ENCODE assay signal across 1 cellular context in the genomic region with DNA sequence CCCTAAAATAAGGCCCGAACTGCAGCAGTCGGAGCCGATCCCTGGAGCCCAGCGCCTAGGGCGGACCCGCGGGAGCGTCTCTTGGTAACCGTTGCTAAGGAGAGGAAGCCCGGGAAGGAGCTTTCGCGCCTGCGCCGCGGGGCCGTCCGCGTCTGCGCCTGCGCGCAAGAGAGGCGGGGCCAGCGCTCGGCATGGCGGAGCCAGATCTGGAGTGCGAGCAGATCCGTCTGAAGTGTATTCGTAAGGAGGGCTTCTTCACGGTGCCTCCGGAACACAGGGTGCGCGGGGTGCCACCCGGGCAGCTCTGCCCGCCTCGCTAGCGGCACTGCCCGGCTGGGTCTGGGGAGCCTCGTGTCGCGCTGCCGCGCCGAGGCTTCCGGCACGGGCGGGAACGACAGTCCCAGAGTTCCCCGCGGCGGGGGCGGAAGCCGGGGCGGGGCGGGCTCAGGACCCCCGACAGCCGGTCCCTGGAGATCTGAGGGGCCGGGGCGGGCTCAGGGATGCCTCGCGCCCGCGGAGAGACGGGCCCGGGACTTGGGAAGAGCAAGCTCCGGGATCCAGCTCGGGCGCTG.
TF ChIP-seq lines count a peak whose summit lies in the region.

A gene with protein sequence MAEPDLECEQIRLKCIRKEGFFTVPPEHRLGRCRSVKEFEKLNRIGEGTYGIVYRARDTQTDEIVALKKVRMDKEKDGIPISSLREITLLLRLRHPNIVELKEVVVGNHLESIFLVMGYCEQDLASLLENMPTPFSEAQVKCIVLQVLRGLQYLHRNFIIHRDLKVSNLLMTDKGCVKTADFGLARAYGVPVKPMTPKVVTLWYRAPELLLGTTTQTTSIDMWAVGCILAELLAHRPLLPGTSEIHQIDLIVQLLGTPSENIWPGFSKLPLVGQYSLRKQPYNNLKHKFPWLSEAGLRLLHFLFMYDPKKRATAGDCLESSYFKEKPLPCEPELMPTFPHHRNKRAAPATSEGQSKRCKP (plus strand): TSS at position 170 of the 572 bp plus-strand sequence. CDS start 22 bp downstream, at position 192.

TF ChIP-seq in K562, 482 proteins besides CTCF, POLR2A, EP300 and RAD21 (continued from another document and continues in another):
- peak; percentile 74 for TF ChIP-seq BHLHE40 (IDR thresholded peaks at IDR 0.05; ENCODE audit: low read length)
- no peak for TF ChIP-seq SIX5 (IDR thresholded peaks at IDR 0.05; ENCODE audit: borderline replicate concordance in 1 of 2, insufficient read depth in 1 of 2, low read depth in 1 of 2, low read length in 2 of 2)
- no peak for TF ChIP-seq DNMT1 (IDR thresholded peaks at IDR 0.05)
- TF ChIP-seq CCNT2 (IDR thresholded peaks at IDR 0.05; ENCODE audit: borderline replicate concordance, extremely low read depth, insufficient read length, low read depth, low read length): no peak
- no peak for TF ChIP-seq IRF2 (CRISPR knock-in tag; IDR thresholded peaks at IDR 0.05)
- no peak for TF ChIP-seq FOXJ2 (tag; IDR thresholded peaks at IDR 0.05)
- no peak for TF ChIP-seq GTF2A2 (tag; IDR thresholded peaks at IDR 0.05)
- no peak for TF ChIP-seq SLC30A9 (CRISPR knock-in tag; IDR thresholded peaks at IDR 0.05)
- no peak for TF ChIP-seq CREBBP (IDR thresholded peaks at IDR 0.05; ENCODE audit: low read depth, low read length)
- TF ChIP-seq, protein P1, sequence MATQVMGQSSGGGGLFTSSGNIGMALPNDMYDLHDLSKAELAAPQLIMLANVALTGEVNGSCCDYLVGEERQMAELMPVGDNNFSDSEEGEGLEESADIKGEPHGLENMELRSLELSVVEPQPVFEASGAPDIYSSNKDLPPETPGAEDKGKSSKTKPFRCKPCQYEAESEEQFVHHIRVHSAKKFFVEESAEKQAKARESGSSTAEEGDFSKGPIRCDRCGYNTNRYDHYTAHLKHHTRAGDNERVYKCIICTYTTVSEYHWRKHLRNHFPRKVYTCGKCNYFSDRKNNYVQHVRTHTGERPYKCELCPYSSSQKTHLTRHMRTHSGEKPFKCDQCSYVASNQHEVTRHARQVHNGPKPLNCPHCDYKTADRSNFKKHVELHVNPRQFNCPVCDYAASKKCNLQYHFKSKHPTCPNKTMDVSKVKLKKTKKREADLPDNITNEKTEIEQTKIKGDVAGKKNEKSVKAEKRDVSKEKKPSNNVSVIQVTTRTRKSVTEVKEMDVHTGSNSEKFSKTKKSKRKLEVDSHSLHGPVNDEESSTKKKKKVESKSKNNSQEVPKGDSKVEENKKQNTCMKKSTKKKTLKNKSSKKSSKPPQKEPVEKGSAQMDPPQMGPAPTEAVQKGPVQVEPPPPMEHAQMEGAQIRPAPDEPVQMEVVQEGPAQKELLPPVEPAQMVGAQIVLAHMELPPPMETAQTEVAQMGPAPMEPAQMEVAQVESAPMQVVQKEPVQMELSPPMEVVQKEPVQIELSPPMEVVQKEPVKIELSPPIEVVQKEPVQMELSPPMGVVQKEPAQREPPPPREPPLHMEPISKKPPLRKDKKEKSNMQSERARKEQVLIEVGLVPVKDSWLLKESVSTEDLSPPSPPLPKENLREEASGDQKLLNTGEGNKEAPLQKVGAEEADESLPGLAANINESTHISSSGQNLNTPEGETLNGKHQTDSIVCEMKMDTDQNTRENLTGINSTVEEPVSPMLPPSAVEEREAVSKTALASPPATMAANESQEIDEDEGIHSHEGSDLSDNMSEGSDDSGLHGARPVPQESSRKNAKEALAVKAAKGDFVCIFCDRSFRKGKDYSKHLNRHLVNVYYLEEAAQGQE (CRISPR knock-in tag; IDR thresholded peaks at IDR 0.05; ENCODE audit: low read depth): no peak
- no peak; the same call in 1 of the 2 replicates for TF ChIP-seq JUND (IDR thresholded peaks at IDR 0.05; ENCODE audit: borderline replicate concordance, low read depth, low read length)
- no peak; the same call in 2 of the 3 replicates for TF ChIP-seq JUND (tag; IDR thresholded peaks at IDR 0.05; ENCODE audit: borderline replicate concordance, low read depth, low read length)
- TF ChIP-seq ZNF584 (CRISPR knock-in tag; IDR thresholded peaks at IDR 0.05; ENCODE audit: low read depth): no peak
- TF ChIP-seq, protein P2, sequence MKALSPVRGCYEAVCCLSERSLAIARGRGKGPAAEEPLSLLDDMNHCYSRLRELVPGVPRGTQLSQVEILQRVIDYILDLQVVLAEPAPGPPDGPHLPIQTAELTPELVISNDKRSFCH (CRISPR knock-in tag; IDR thresholded peaks at IDR 0.05): no peak
- TF ChIP-seq, protein P2 (tag; IDR thresholded peaks at IDR 0.05): no peak
- no peak for TF ChIP-seq SREBF1 (IDR thresholded peaks at IDR 0.05; ENCODE audit: borderline replicate concordance, low read depth, low read length)
- no peak for TF ChIP-seq BCOR (IDR thresholded peaks at IDR 0.05)
- no peak for TF ChIP-seq ZNF184 (CRISPR knock-in tag; IDR thresholded peaks at IDR 0.05)
- TF ChIP-seq IFI16 (CRISPR knock-in tag; IDR thresholded peaks at IDR 0.05): no peak
- no peak for TF ChIP-seq ZNF830 (CRISPR knock-in tag; IDR thresholded peaks at IDR 0.05)
- TF ChIP-seq, protein P3, sequence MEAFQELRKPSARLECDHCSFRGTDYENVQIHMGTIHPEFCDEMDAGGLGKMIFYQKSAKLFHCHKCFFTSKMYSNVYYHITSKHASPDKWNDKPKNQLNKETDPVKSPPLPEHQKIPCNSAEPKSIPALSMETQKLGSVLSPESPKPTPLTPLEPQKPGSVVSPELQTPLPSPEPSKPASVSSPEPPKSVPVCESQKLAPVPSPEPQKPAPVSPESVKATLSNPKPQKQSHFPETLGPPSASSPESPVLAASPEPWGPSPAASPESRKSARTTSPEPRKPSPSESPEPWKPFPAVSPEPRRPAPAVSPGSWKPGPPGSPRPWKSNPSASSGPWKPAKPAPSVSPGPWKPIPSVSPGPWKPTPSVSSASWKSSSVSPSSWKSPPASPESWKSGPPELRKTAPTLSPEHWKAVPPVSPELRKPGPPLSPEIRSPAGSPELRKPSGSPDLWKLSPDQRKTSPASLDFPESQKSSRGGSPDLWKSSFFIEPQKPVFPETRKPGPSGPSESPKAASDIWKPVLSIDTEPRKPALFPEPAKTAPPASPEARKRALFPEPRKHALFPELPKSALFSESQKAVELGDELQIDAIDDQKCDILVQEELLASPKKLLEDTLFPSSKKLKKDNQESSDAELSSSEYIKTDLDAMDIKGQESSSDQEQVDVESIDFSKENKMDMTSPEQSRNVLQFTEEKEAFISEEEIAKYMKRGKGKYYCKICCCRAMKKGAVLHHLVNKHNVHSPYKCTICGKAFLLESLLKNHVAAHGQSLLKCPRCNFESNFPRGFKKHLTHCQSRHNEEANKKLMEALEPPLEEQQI (IDR thresholded peaks at IDR 0.05): no peak
- TF ChIP-seq POLR3G (IDR thresholded peaks at IDR 0.05; ENCODE audit: extremely low read depth, insufficient read length, insufficient replicate concordance): no peak
- no peak for TF ChIP-seq HBP1 (CRISPR knock-in tag; IDR thresholded peaks at IDR 0.05)
- peak; percentile 38; the same call in 1 of the 2 replicates for TF ChIP-seq E2F4 (CRISPR knock-in tag; IDR thresholded peaks at IDR 0.05; ENCODE audit: low read depth)
- TF ChIP-seq, protein P4, sequence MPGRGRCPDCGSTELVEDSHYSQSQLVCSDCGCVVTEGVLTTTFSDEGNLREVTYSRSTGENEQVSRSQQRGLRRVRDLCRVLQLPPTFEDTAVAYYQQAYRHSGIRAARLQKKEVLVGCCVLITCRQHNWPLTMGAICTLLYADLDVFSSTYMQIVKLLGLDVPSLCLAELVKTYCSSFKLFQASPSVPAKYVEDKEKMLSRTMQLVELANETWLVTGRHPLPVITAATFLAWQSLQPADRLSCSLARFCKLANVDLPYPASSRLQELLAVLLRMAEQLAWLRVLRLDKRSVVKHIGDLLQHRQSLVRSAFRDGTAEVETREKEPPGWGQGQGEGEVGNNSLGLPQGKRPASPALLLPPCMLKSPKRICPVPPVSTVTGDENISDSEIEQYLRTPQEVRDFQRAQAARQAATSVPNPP (IDR thresholded peaks at IDR 0.05; ENCODE audit: borderline replicate concordance, insufficient read depth, insufficient read length): no peak
- no peak for TF ChIP-seq ZNF174 (CRISPR knock-in tag; IDR thresholded peaks at IDR 0.05)
- no peak for TF ChIP-seq PRMT5 (CRISPR knock-in tag; IDR thresholded peaks at IDR 0.05)
- no peak for TF ChIP-seq ETV6 (IDR thresholded peaks at IDR 0.05; ENCODE audit: borderline replicate concordance in 1 of 2, low read depth in 2 of 2, low read length in 1 of 2)
- no peak for TF ChIP-seq ETV6 (CRISPR knock-in tag; IDR thresholded peaks at IDR 0.05; ENCODE audit: borderline replicate concordance)
- TF ChIP-seq, protein P5, sequence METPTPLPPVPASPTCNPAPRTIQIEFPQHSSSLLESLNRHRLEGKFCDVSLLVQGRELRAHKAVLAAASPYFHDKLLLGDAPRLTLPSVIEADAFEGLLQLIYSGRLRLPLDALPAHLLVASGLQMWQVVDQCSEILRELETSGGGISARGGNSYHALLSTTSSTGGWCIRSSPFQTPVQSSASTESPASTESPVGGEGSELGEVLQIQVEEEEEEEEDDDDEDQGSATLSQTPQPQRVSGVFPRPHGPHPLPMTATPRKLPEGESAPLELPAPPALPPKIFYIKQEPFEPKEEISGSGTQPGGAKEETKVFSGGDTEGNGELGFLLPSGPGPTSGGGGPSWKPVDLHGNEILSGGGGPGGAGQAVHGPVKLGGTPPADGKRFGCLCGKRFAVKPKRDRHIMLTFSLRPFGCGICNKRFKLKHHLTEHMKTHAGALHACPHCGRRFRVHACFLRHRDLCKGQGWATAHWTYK (CRISPR knock-in tag; IDR thresholded peaks at IDR 0.05): 0 out of 2 replicates have a peak, but pooled peaks have one; percentile 51
- TF ChIP-seq ATF7 (IDR thresholded peaks at IDR 0.05): peak; percentile 69
- TF ChIP-seq, protein P6, sequence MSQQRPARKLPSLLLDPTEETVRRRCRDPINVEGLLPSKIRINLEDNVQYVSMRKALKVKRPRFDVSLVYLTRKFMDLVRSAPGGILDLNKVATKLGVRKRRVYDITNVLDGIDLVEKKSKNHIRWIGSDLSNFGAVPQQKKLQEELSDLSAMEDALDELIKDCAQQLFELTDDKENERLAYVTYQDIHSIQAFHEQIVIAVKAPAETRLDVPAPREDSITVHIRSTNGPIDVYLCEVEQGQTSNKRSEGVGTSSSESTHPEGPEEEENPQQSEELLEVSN (IDR thresholded peaks at IDR 0.05; ENCODE audit: borderline replicate concordance in 1 of 2, extremely low read depth in 1 of 2, insufficient read depth in 1 of 2, insufficient read length in 1 of 2, low read depth in 1 of 2, low read length in 1 of 2, poor library complexity in 1 of 2, severe bottlenecking in 1 of 2): peak; percentile 97 to 100
- TF ChIP-seq, protein P7, sequence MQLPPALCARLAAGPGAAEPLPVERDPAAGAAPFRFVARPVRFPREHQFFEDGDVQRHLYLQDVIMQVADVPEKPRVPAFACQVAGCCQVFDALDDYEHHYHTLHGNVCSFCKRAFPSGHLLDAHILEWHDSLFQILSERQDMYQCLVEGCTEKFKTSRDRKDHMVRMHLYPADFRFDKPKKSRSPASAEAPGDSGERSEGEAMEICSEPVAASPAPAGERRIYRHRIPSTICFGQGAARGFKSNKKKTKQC (CRISPR knock-in tag; IDR thresholded peaks at IDR 0.05): peak; percentile 50; the same call in 1 of the 2 replicates
- TF ChIP-seq ZNF280A (IDR thresholded peaks at IDR 0.05; ENCODE audit: low read depth, partially characterized antibody): no peak
- no peak for TF ChIP-seq GTF2E2 (tag; IDR thresholded peaks at IDR 0.05)
- TF ChIP-seq PML (IDR thresholded peaks at IDR 0.05; ENCODE audit: low read length): peak; percentile 68; the same call in 1 of the 2 replicates
- TF ChIP-seq BCL6 (CRISPR knock-in tag; IDR thresholded peaks at IDR 0.05): no peak
- no peak for TF ChIP-seq PATZ1 (CRISPR knock-in tag; IDR thresholded peaks at IDR 0.05; ENCODE audit: borderline replicate concordance)
